In the genomic region with DNA sequence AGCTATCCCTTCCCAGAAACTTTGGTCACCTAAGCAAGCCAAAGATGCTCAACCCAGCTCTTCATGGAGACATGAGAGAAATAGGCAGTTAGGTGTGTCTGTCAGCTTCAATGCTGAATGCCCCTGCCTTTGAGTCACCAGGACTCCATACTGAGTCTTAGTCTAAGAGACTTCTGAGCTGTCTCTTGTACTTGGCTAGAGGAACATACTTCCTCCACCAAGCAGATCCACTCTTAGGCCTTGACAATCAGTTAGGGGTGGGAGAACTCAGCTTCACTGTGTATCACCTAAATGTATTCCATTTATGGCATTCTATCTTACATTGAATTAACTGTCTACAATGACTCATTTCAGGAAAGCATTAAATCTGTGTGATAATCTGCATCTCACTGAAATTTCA, we compare ENCODE assay signal across 26 cellular contexts.
DNase-seq lines count a peak whose midpoint lies in the region; ATAC-seq and TF ChIP-seq lines count a peak whose summit lies in the region.
"Had no signal": no experiment of that assay in that cellular context is flagged by ENCODE, and none has a peak within 500 bp of the region (broad histone marks: within the 10 kb centered on the region; RNA-seq: fewer than 3 reads in every experiment).

No MANE protein-coding gene starts in this region.

- no peak for TF ChIP-seq CTCF in RWPE2 (IDR thresholded peaks at IDR 0.05; ENCODE audit: poor library complexity, severe bottlenecking)
- TF ChIP-seq CTCF in epithelial cell of esophagus (IDR thresholded peaks at IDR 0.05; ENCODE audit: insufficient read depth, low read depth, low read length, missing control alignments) = no peak

- peak; percentile 21; the same call in 1 of the 3 replicates for ATAC-seq in RWPE2 (ENCODE audit: low read depth)
- ATAC-seq: A549, GM23338, Right ventricle myocardium inferior had no signal

- intact Hi-C loops in posterior cingulate gyrus (cut with DNase I) = no loop called here

- no peaks in the 10 kb centered on the region for H3K4me1 ChIP-seq in RWPE2 (ENCODE audit: insufficient read depth, poor library complexity, severe bottlenecking)
- H3K4me1 ChIP-seq: BE2C, HAP-1, Peyer's patch had no signal

- DNase-seq in A172 (ENCODE audit: low spot score) = peak; percentile 33
- peak; percentile 1 for DNase-seq in ELR (ENCODE audit: low read depth)
- no peak for DNase-seq in RWPE2 (ENCODE audit: low spot score)
- DNase-seq in epithelial cell of esophagus (ENCODE audit: low read depth) = peak; percentile 23
- no peak for DNase-seq in posterior cingulate gyrus
- no peak for DNase-seq in D341Med (ENCODE audit: low spot score)
- DNase-seq in stimulated activated CD4-positive, alpha-beta T cell treated with anti-CD3 and anti-CD28 coated beads, Interleukin-15, amount 100 ng/mL, for 24 hours = no peak
- DNase-seq: BE2C; CD4-positive, alpha-beta T cell; COR-L47; DMS 273 treated with DMSO at 0.1 percent for 48 hours; DMS79 treated with DMSO at 0.1 percent for 48 hours; IMR-90; MV-4-11; NCI-H1105 treated with DMSO at 0.1 percent for 48 hours; NCI-H2081; NCI-H2171; NCI-H524 treated with DMSO at 0.1 percent for 48 hours; NCI-H82; Peyer's patch; SW 1271 had no signal

- H3K9me3 ChIP-seq in RWPE2 (ENCODE audit: severe bottlenecking) = no peaks in the 10 kb centered on the region
- H3K9me3 ChIP-seq: A549, BE2C, HAP-1, Peyer's patch had no signal

- H3K4me3 ChIP-seq in RWPE2 (ENCODE audit: severe bottlenecking) (no peak overlapping the region), epithelial cell of esophagus (ENCODE audit: low read length) (no peak overlapping the region)
- H3K4me3 ChIP-seq: A549, GM23338, HAP-1, Peyer's patch had no signal

- H3K36me3 ChIP-seq in RWPE2 (ENCODE audit: low read depth) = no peaks in the 10 kb centered on the region
- H3K36me3 ChIP-seq: HAP-1, Peyer's patch had no signal

- no peak overlapping the region for H3K27ac ChIP-seq in RWPE2 (ENCODE audit: poor library complexity, severe bottlenecking)
- H3K27ac ChIP-seq: A549, KMS-11, Peyer's patch had no signal

- H3K27me3 ChIP-seq in RWPE2 (ENCODE audit: insufficient read depth, poor library complexity, severe bottlenecking) = no peaks in the 10 kb centered on the region
- H3K27me3 ChIP-seq: BE2C, Peyer's patch had no signal

Comparison
In these comparisons a context has a peak if more than half of its experiments do, and no peak if none do; other contexts are left out.
1. DNase-seq: peak in A172 (single experiment), ELR (single experiment) and epithelial cell of esophagus (single experiment); none in RWPE2 (single experiment), posterior cingulate gyrus (0 of 10), D341Med (single experiment) and stimulated activated CD4-positive, alpha-beta T cell treated with anti-CD3 and anti-CD28 coated beads, Interleukin-15, amount 100 ng/mL, for 24 hours (single experiment).